ENCODE assay signal across 28 cellular contexts in the genomic region with DNA sequence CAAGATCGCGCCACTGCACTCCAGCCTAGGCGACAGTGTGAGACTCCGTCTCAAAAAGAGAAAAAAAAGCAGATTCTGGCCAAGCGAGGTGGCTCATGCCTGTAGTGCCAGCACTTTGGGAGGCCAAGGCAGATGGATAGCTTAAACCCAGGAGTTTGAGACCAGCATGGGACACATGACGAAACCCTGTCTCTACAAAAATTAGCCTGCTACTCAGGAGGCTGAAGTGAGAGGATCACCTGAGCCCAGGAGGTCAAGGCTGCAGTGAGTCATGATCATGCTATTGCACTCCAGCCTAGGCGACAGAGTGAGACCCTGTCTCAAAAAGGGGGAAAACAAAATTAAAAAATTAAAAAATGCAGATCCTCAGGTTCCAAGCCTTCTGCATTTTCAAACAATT.
"Had no signal": no experiment of that assay in that cellular context is flagged by ENCODE, and none has a peak within 500 bp of the region (broad histone marks: within the 10 kb centered on the region; RNA-seq: fewer than 3 reads in every experiment).

No MANE protein-coding gene starts in this region.

- H3K27me3 ChIP-seq: stomach, suprapubic skin, testis, thyroid gland, tibial artery, tibial nerve, transverse colon, upper lobe of left lung, upper lobe of right lung, uterus, vagina had no signal

- H3K27ac Mint-ChIP-seq: stimulated activated effector memory CD8-positive, alpha-beta T cell treated with anti-CD3 and anti-CD28 coated beads, Interleukin-12 subunit alpha, Interleukin-12 subunit beta, amount 100 ng/mL, for 72 hours; stimulated activated memory B cell treated with anti-CD40 and anti-IgM and Interleukin-4, amounts not matched to agents 10 μg/mL and 1 μg/mL and 100 μg/mL, for 72 hours; stimulated activated naive B cell treated with anti-CD40 and anti-IgM and Interleukin-4, amounts not matched to agents 10 μg/mL and 1 μg/mL and 100 μg/mL, for 72 hours; type B pancreatic cell had no signal

- ATAC-seq: stimulated activated effector memory CD8-positive, alpha-beta T cell treated with anti-CD3 and anti-CD28 coated beads, Interleukin-12 subunit alpha, Interleukin-12 subunit beta, amount 100 ng/mL, for 72 hours; stimulated activated memory B cell treated with anti-CD40 and anti-IgM and Interleukin-4, amounts not matched to agents 10 μg/mL and 1 μg/mL and 100 μg/mL, for 72 hours; stimulated activated naive B cell treated with anti-CD40 and anti-IgM and Interleukin-4, amounts not matched to agents 10 μg/mL and 1 μg/mL and 100 μg/mL, for 72 hours; stimulated activated naive CD8-positive, alpha-beta T cell treated with anti-CD3 and anti-CD28 coated beads, Interleukin-15, amount 100 ng/mL, for 72 hours; stimulated activated naive CD8-positive, alpha-beta T cell treated with anti-CD3 and anti-CD28 coated beads, Interleukin-15, Interleukin-2, amounts not matched to agents 100 U/mL and 50 U/mL, for 24 hours; upper lobe of right lung had no signal

- H3K9me3 ChIP-seq: stomach, suprapubic skin, testis, thoracic aorta, thyroid gland, tibial artery, tibial nerve, transverse colon, upper lobe of left lung, upper lobe of right lung, uterus, vagina had no signal

- FAIRE-seq: urothelium cell line had no signal

- H3K27me3 Mint-ChIP-seq: stimulated activated memory B cell treated with anti-CD40 and anti-IgM and Interleukin-4, amounts not matched to agents 10 μg/mL and 1 μg/mL and 100 μg/mL, for 72 hours; stimulated activated naive B cell treated with anti-CD40 and anti-IgM and Interleukin-4, amounts not matched to agents 10 μg/mL and 1 μg/mL and 100 μg/mL, for 72 hours; stimulated activated naive CD8-positive, alpha-beta T cell treated with anti-CD3 and anti-CD28 coated beads, Interleukin-15, amount 100 ng/mL, for 72 hours; stimulated activated naive CD8-positive, alpha-beta T cell treated with anti-CD3 and anti-CD28 coated beads, Interleukin-15, Interleukin-2, amounts not matched to agents 100 ng/mL and 50 ng/mL, for 24 hours; type B pancreatic cell had no signal

- H3K4me1 ChIP-seq: testis, thyroid gland, tibial artery, transverse colon, uterus had no signal

- H3K4me3 Mint-ChIP-seq: stimulated activated effector memory CD8-positive, alpha-beta T cell treated with anti-CD3 and anti-CD28 coated beads, Interleukin-12 subunit alpha, Interleukin-12 subunit beta, amount 100 ng/mL, for 72 hours; stimulated activated memory B cell treated with anti-CD40 and anti-IgM and Interleukin-4, amounts not matched to agents 10 μg/mL and 1 μg/mL and 100 μg/mL, for 72 hours; stimulated activated naive B cell treated with anti-CD40 and anti-IgM and Interleukin-4, amounts not matched to agents 10 μg/mL and 1 μg/mL and 100 μg/mL, for 72 hours; stimulated activated naive CD8-positive, alpha-beta T cell treated with anti-CD3 and anti-CD28 coated beads, Interleukin-15, amount 100 ng/mL, for 72 hours; stimulated activated naive CD8-positive, alpha-beta T cell treated with anti-CD3 and anti-CD28 coated beads, Interleukin-15, Interleukin-2, amounts not matched to agents 100 ng/mL and 50 ng/mL, for 24 hours; type B pancreatic cell had no signal

- DNase-seq: stimulated activated CD4-positive, alpha-beta T cell treated with anti-CD3 and anti-CD28 coated beads, Interleukin-2, amount 100 ng/mL, for 48 hours; stimulated activated CD4-positive, alpha-beta T cell treated with anti-CD3 and anti-CD28 coated beads, Interleukin-4, amount 100 ng/mL, for 1 hour; stimulated activated CD4-positive, alpha-beta T cell treated with anti-CD3 and anti-CD28 coated beads, Interleukin-4, amount 100 ng/mL, for 24 hours; stimulated activated CD4-positive, alpha-beta T cell treated with anti-CD3 and anti-CD28 coated beads, Interleukin-4, amount 100 ng/mL, for 4 hours; stimulated activated CD8-positive, alpha-beta memory T cell treated with anti-CD3 and anti-CD28 coated beads, Interleukin-4, amount 100 ng/mL, for 48 hours; stimulated activated naive B cell treated with anti-CD40 and anti-IgM and Interleukin-4, amounts not matched to agents 10 μg/mL and 1 μg/mL and 100 μg/mL, for 72 hours; stimulated activated naive CD4-positive, alpha-beta T cell; stimulated activated naive CD4-positive, alpha-beta T cell treated with Interleukin-2 at 50 U/mL for 16 hours; stimulated activated naive CD8-positive, alpha-beta T cell treated with anti-CD3 and anti-CD28 coated beads, Interleukin-15, amount 100 ng/mL, for 72 hours; stimulated activated naive CD8-positive, alpha-beta T cell treated with anti-CD3 and anti-CD28 coated beads, Interleukin-15, Interleukin-2, amounts not matched to agents 100 U/mL and 50 U/mL, for 24 hours; stomach; substantia nigra; testis; thyroid gland; tibial artery; transverse colon; upper lobe of left lung; upper lobe of right lung; uterus had no signal

- H3K9me3 Mint-ChIP-seq: stimulated activated effector memory CD8-positive, alpha-beta T cell treated with anti-CD3 and anti-CD28 coated beads, Interleukin-12 subunit alpha, Interleukin-12 subunit beta, amount 100 ng/mL, for 72 hours; stimulated activated memory B cell treated with anti-CD40 and anti-IgM and Interleukin-4, amounts not matched to agents 10 μg/mL and 1 μg/mL and 100 μg/mL, for 72 hours; stimulated activated naive B cell treated with anti-CD40 and anti-IgM and Interleukin-4, amounts not matched to agents 10 μg/mL and 1 μg/mL and 100 μg/mL, for 72 hours; stimulated activated naive CD8-positive, alpha-beta T cell treated with anti-CD3 and anti-CD28 coated beads, Interleukin-15, amount 100 ng/mL, for 72 hours; stimulated activated naive CD8-positive, alpha-beta T cell treated with anti-CD3 and anti-CD28 coated beads, Interleukin-15, Interleukin-2, amounts not matched to agents 100 ng/mL and 50 ng/mL, for 24 hours; type B pancreatic cell had no signal

- H3K4me3 ChIP-seq: stomach, suprapubic skin, testis, thoracic aorta, thyroid gland, tibial artery, tibial nerve, transverse colon, upper lobe of left lung, upper lobe of right lung, uterus, vagina had no signal

- H3K36me3 ChIP-seq: uterus had no signal

- H3K27ac ChIP-seq: stomach, suprapubic skin, testis, thoracic aorta, thyroid gland, tibial artery, tibial nerve, transverse colon, upper lobe of left lung, upper lobe of right lung, uterus, vagina had no signal
